8 cellular contexts compared by ENCODE assay signal in genomic region chr13:66618702-66619101, GRCh38.
DNase-seq lines count a peak whose midpoint lies in the region; TF ChIP-seq lines count a peak whose summit lies in the region.

No MANE protein-coding gene starts in this region.

- H3K9me3 Mint-ChIP-seq in activated naive CD4-positive, alpha-beta T cell treated with anti-CD3 and anti-CD28 coated beads for 36 hours, result peaks cover 5% of the 10 kb centered on the region

- H3K36me3 Mint-ChIP-seq in activated naive CD4-positive, alpha-beta T cell treated with anti-CD3 and anti-CD28 coated beads for 36 hours (ENCODE audit: low read depth), result no peaks in the 10 kb centered on the region

- no peaks in the 10 kb centered on the region for H3K4me1 Mint-ChIP-seq in activated naive CD4-positive, alpha-beta T cell treated with anti-CD3 and anti-CD28 coated beads for 36 hours (ENCODE audit: low read depth)

- intact Hi-C loops in head of caudate nucleus (cut with DNase I), result no loop called here
- intact Hi-C loops in activated naive CD4-positive, alpha-beta T cell treated with anti-CD3 and anti-CD28 coated beads for 36 hours (cut with micrococcal nuclease), result loop anchor here (5.0 kb wide), 1 partner anchor 604 kb away; no protein-coding TSS in a partner anchor

- no peaks in the 10 kb centered on the region for H3K27me3 Mint-ChIP-seq in activated naive CD4-positive, alpha-beta T cell treated with anti-CD3 and anti-CD28 coated beads for 36 hours (ENCODE audit: low read depth)

- H3K4me3 Mint-ChIP-seq in activated naive CD4-positive, alpha-beta T cell treated with anti-CD3 and anti-CD28 coated beads for 36 hours, result no peak overlapping the region

- H3K27ac Mint-ChIP-seq in activated naive CD4-positive, alpha-beta T cell treated with anti-CD3 and anti-CD28 coated beads for 36 hours, result no peak overlapping the region

- DNase-seq in DMS 273 (lab: John Stamatoyannopoulos, UW; ENCODE audit: unreplicated experiment), result peak; percentile 40
- no peak for DNase-seq in DMS 273 treated with DMSO at 0.1 percent for 48 hours (lab: John Stamatoyannopoulos, UW)
- DNase-seq in LNCaP clone FGC (ENCODE audit: low read depth), result peak; percentile 14
- DNase-seq in choroid plexus epithelial cell (ENCODE audit: low read depth), result peak; percentile 76
- DNase-seq in pulmonary artery endothelial cell (ENCODE audit: low read depth, low spot score), result peak; percentile 10
- DNase-seq in SHP77 (lab: John Stamatoyannopoulos, UW), result no peak
- no peak for DNase-seq in head of caudate nucleus
- DNase-seq in activated naive CD4-positive, alpha-beta T cell treated with anti-CD3 and anti-CD28 coated beads for 36 hours, result no peak

- H3K4me3 ChIP-seq in LNCaP clone FGC (ENCODE audit: low read depth, low read length), result no peak overlapping the region
- H3K4me3 ChIP-seq in choroid plexus epithelial cell (ENCODE audit: low read depth, low read length), result no peak overlapping the region

- CTCF ChIA-PET in activated naive CD4-positive, alpha-beta T cell treated with anti-CD3 and anti-CD28 coated beads for 36 hours (lab: Charles Lee), result no interaction called here

- peak; percentile 50 for TF ChIP-seq CTCF in LNCaP clone FGC (IDR thresholded peaks at IDR 0.05; ENCODE audit: control insufficient read depth, extremely low read depth, insufficient read depth)
- TF ChIP-seq CTCF in choroid plexus epithelial cell (conservative IDR thresholded peaks at IDR 0.05; ENCODE audit: low read depth, low read length), result peak; percentile 59

Comparison
In these comparisons a context has a peak if more than half of its experiments do, and no peak if none do; other contexts are left out.
1. DNase-seq: peak in DMS 273 (single experiment), LNCaP clone FGC (single experiment), choroid plexus epithelial cell (single experiment) and pulmonary artery endothelial cell (single experiment); none in DMS 273 treated with DMSO at 0.1 percent for 48 hours (single experiment), SHP77 (0 of 2), head of caudate nucleus (0 of 42) and activated naive CD4-positive, alpha-beta T cell treated with anti-CD3 and anti-CD28 coated beads for 36 hours (single experiment).